ENCODE assay signal across 15 cellular contexts in genomic region chr7:76353744-76354143, GRCh38. TPM values are rescaled to one million over a fixed set of nuclear protein-coding genes. Genes with fewer than 3 reads are reported as not detected.
DNase-seq lines count a peak whose midpoint lies in the region; ATAC-seq, FAIRE-seq and TF ChIP-seq lines count a peak whose summit lies in the region.
"Had no signal": no experiment of that assay in that cellular context is flagged by ENCODE, and none has a peak within 500 bp of the region (broad histone marks: within the 10 kb centered on the region; RNA-seq: fewer than 3 reads in every experiment).

No MANE protein-coding gene starts in this region.

- RAD21 ChIA-PET in GM12878 (lab: Charles Lee; ENCODE audit: unreplicated experiment) = interaction anchor here (1.2 to 1.4 kb wide), 2 partner anchors 35 to 90 kb away, joined by 3 read pairs; no protein-coding TSS in a partner anchor

- peaks cover 24% of the 10 kb centered on the region for H3F3A ChIP-seq in GM23338 (replicated peaks; ENCODE audit: low read depth)

- H3K79me1 ChIP-seq in trophoblast cell (ENCODE audit: low read length) = peaks cover 9% of the 10 kb centered on the region

- H3K36me3 Mint-ChIP-seq in GM23338 (ENCODE audit: low read depth) = peaks cover 93% of the 10 kb centered on the region

- H3K27me3 ChIP-seq in GM23338 (ENCODE audit: insufficient read depth) = no peaks in the 10 kb centered on the region
- no peaks in the 10 kb centered on the region for H3K27me3 ChIP-seq in GM12878 (replicated peaks in 1 of 2; ENCODE audit: control insufficient read depth in 2 of 2, insufficient read depth in 2 of 2, low read length in 1 of 2)
- no peaks in the 10 kb centered on the region for H3K27me3 ChIP-seq in trophoblast cell (ENCODE audit: insufficient read depth, low read length)
- H3K27me3 ChIP-seq: SJSA1 had no signal

- H3K23ac ChIP-seq in trophoblast cell (ENCODE audit: low read length) = no peak overlapping the region

- 96% methylated on average over 5 of the region's 5 CpGs for WGBS in A549 (ENCODE audit: missing lambda C conversion rate)
- WGBS in GM12878 (ENCODE audit: insufficient coverage, insufficient replicate concordance, low lambda C conversion rate, missing lambda C conversion rate) = 87% methylated on average over 5 of the region's 5 CpGs
- no CpG with 5 or more reads among the region's 5 CpGs for WGBS in trophoblast cell (ENCODE audit: extremely low coverage, insufficient coverage, insufficient read length)

- H2BK12ac ChIP-seq in trophoblast cell (ENCODE audit: low read length) = no peak overlapping the region

- H2AFZ ChIP-seq in GM23338 (no peak overlapping the region), GM12878 (ENCODE audit: control insufficient read depth, low read depth, low read length) (no peak overlapping the region), trophoblast cell (ENCODE audit: insufficient read depth, low read length, poor library complexity) (no peak overlapping the region)

- no peak overlapping the region for H3K27ac ChIP-seq in A549
- peak overlapping the region; percentile 21; the same call in 1 of the 2 replicates for H3K27ac ChIP-seq in GM23338 (ENCODE audit: low read depth)
- H3K27ac ChIP-seq in GM12878 (ENCODE audit: control insufficient read depth, insufficient read depth) = no peak overlapping the region
- no peak overlapping the region for H3K27ac ChIP-seq in trophoblast cell (ENCODE audit: low read depth, low read length)
- H3K27ac ChIP-seq: SJSA1 had no signal

- TF ChIP-seq POLR2A in A549 (IDR thresholded peaks at IDR 0.05; ENCODE audit: low read length) (no peak), GM12878 (IDR thresholded peaks at IDR 0.05; ENCODE audit: low read depth, low read length) (no peak), GM12891 (IDR thresholded peaks at IDR 0.05; ENCODE audit: low read depth, low read length) (no peak)

- FAIRE-seq in A549 (lab: Jason Lieb, UNC) = no peak
- FAIRE-seq in GM12878 (lab: Jason Lieb, UNC) = no peak
- no peak for FAIRE-seq in GM12891 (lab: Jason Lieb, UNC)
- FAIRE-seq: GM19239, H54 had no signal

- H3K36me3 ChIP-seq in GM23338 (ENCODE audit: insufficient read depth) (peaks cover 34% of the 10 kb centered on the region), GM12878 (ENCODE audit: control insufficient read depth in 2 of 2, insufficient read depth in 2 of 2, low read length in 1 of 2) (peaks cover 2 to 29% of the 10 kb centered on the region in 2 experiments), trophoblast cell (ENCODE audit: control insufficient read depth in 1 of 2, insufficient read depth in 2 of 2, low read length in 2 of 2) (peaks cover 15 to 19% of the 10 kb centered on the region in 2 experiments)

- intact Hi-C loops in GM12878 (cut with micrococcal nuclease; ENCODE audit: unreplicated experiment) = no loop called here

- H2AK5ac ChIP-seq in trophoblast cell (ENCODE audit: low read length) = no peak overlapping the region

- POLR2A ChIA-PET in A549 (lab: Yijun Ruan, JAX) = no interaction called here
- POLR2A ChIA-PET in GM12878 (lab: Charles Lee) = no interaction called here

- H3K79me2 ChIP-seq in GM23338 (replicated peaks; ENCODE audit: insufficient read depth) (peaks cover 100% of the 10 kb centered on the region), GM12878 (ENCODE audit: control insufficient read depth, insufficient read depth, low read length) (peaks cover 96% of the 10 kb centered on the region), trophoblast cell (ENCODE audit: control insufficient read depth, insufficient read depth, low read length, poor library complexity) (peaks cover 32% of the 10 kb centered on the region)

- H3K4me2 ChIP-seq in A549 (no peak overlapping the region), GM23338 (0 out of 2 replicates have a peak overlapping the region, but pooled peaks have one; percentile 20), GM12878 (ENCODE audit: control insufficient read depth, insufficient read depth) (peak overlapping the region; percentile 47; the same call in 1 of the 2 replicates), trophoblast cell (ENCODE audit: low read length) (no peak overlapping the region)

- peaks cover 44% of the 10 kb centered on the region for H3K4me1 Mint-ChIP-seq in GM23338

- H4K12ac ChIP-seq in trophoblast cell (ENCODE audit: low read depth, low read length) = no peak overlapping the region

- CTCF ChIA-PET in A549 (lab: Yijun Ruan, JAX) (interaction anchor here (0.6 to 2.2 kb wide), 4 partner anchors 35 to 71 kb away, joined by 3 to 6 read pairs (median 3); no protein-coding TSS in a partner anchor), GM12878 (lab: Yijun Ruan, JAX) (interaction anchor here (0.6 to 2.6 kb wide), 3 partner anchors 22 to 1683 kb away, joined by 3 to 6 read pairs (median 5); no protein-coding TSS in a partner anchor)

- peaks cover 62% of the 10 kb centered on the region for H3K4me1 ChIP-seq in A549
- H3K4me1 ChIP-seq in GM23338 (ENCODE audit: insufficient read depth) = peaks cover 37% of the 10 kb centered on the region
- H3K4me1 ChIP-seq in GM12878 (ENCODE audit: control insufficient read depth, insufficient read depth, low read length) = 0 out of 2 replicates have a peak, but pooled peaks cover 3% of the 10 kb centered on the region
- H3K4me1 ChIP-seq in trophoblast cell (ENCODE audit: control insufficient read depth in 1 of 2, insufficient read depth in 2 of 2, low read length in 2 of 2) = peaks cover 4 to 5% of the 10 kb centered on the region in 2 experiments

- TF ChIP-seq CTCF in A549 (IDR thresholded peaks at IDR 0.05) (no peak), GM23338 (conservative IDR thresholded peaks at IDR 0.05; ENCODE audit: low read depth in 2 of 2) (no peak), GM12878 (IDR thresholded peaks at IDR 0.05 in 2 of 3, conservative IDR thresholded peaks at IDR 0.05 in 1 of 3; ENCODE audit: control insufficient read depth in 2 of 3, extremely low read depth in 1 of 3, insufficient read depth in 1 of 3, low read depth in 3 of 3, low read length in 3 of 3) (no peak)

- in situ Hi-C loops in GM12878 (cut with MboI) = no loop called here

- H2BK120ac ChIP-seq in trophoblast cell (ENCODE audit: insufficient read depth, low read length, poor library complexity) = no peak overlapping the region

- no TSS peak for BruUV-seq in GM12878 (replicated peaks; lab: Mats Ljungman, UMichigan)

- no peak overlapping the region for H3K18ac ChIP-seq in trophoblast cell (ENCODE audit: low read length)

- no peak for DNase-seq in A549 (ENCODE audit: low read depth in 1 of 2, low spot score in 1 of 2)
- no peak for DNase-seq in GM23338 (ENCODE audit: low spot score)
- no peak for DNase-seq in GM12878 (ENCODE audit: low read depth, low spot score)
- DNase-seq in trophoblast cell = no peak
- no peak for DNase-seq in NCI-H1105 treated with DMSO at 0.1 percent for 48 hours (lab: John Stamatoyannopoulos, UW)
- no peak for DNase-seq in GM12891 (ENCODE audit: insufficient read length, low spot score)
- no peak for DNase-seq in NCI-H2196 (lab: John Stamatoyannopoulos, UW; ENCODE audit: unreplicated experiment)
- DNase-seq: Caco-2, IMR-90, Kasumi-1, NCI-H187 treated with DMSO at 0.1 percent for 48 hours, NCI-H526 treated with DMSO at 0.1 percent for 48 hours had no signal

- no peak overlapping the region for H4K91ac ChIP-seq in trophoblast cell (ENCODE audit: low read depth, low read length)

- SMC1A ChIA-PET in GM12878 (lab: Charles Lee; ENCODE audit: uncharacterized antibody, unreplicated experiment) = interaction anchor here (1.1 to 1.3 kb wide), 2 partner anchors 35 to 36 kb away, joined by 4 read pairs; no protein-coding TSS in a partner anchor

- ATAC-seq in A549 (no peak), GM23338 (no peak), GM12878 (no peak)

- peaks cover 86% of the 10 kb centered on the region for H4K20me1 ChIP-seq in GM23338 (replicated peaks; ENCODE audit: insufficient read depth)
- peaks cover 10% of the 10 kb centered on the region for H4K20me1 ChIP-seq in GM12878 (ENCODE audit: control insufficient read depth, insufficient read depth)

- H3K4me3 ChIP-seq in A549 (no peak overlapping the region), GM23338 (no peak overlapping the region), GM12878 (peak overlapping the region; percentile 2; the same call in 1 of the 2 replicates), trophoblast cell (ENCODE audit: low read depth, low read length) (no peak overlapping the region)
- H3K4me3 ChIP-seq: SJSA1 had no signal

- H3K4me3 Mint-ChIP-seq in GM23338 = 0 out of 3 replicates have a peak overlapping the region, but pooled peaks have one; percentile 16

- no peak overlapping the region for H3K14ac ChIP-seq in trophoblast cell (ENCODE audit: low read length)

- H3K27ac Mint-ChIP-seq in GM23338 = no peak overlapping the region

- TF ChIP-seq EP300 in A549 (IDR thresholded peaks at IDR 0.05) (no peak), GM12878 (IDR thresholded peaks at IDR 0.05; ENCODE audit: borderline replicate concordance in 1 of 2, control insufficient read depth in 1 of 2, low read depth in 2 of 2, low read length in 2 of 2) (no peak)

- peaks cover 6% of the 10 kb centered on the region; the same call in 1 of the 3 replicates for H3K9me3 Mint-ChIP-seq in GM23338

- no peak overlapping the region for H2BK5ac ChIP-seq in trophoblast cell (ENCODE audit: low read depth, low read length, poor library complexity)

- peak overlapping the region; percentile 100 for H3K4ac ChIP-seq in trophoblast cell (ENCODE audit: low read depth, low read length)

- no peak overlapping the region for H4K8ac ChIP-seq in trophoblast cell (ENCODE audit: low read depth, low read length)

- TF ChIP-seq RAD21 in A549 (conservative IDR thresholded peaks at IDR 0.05 in 1 of 2, IDR thresholded peaks at IDR 0.05 in 1 of 2) = no peak
- TF ChIP-seq RAD21 in GM12878 (IDR thresholded peaks at IDR 0.05; ENCODE audit: insufficient read depth, low read depth, low read length) = no peak

- H3K9ac ChIP-seq in GM12878 (ENCODE audit: control insufficient read depth, insufficient read depth, low read length) (no peak overlapping the region), trophoblast cell (ENCODE audit: low read length) (no peak overlapping the region)

- H3K27me3 Mint-ChIP-seq in GM23338 (ENCODE audit: insufficient read depth, low read depth, poor library complexity) = peaks cover 16% of the 10 kb centered on the region

- H3K9me3 ChIP-seq in A549 (no peaks in the 10 kb centered on the region), GM12878 (replicated peaks; ENCODE audit: control insufficient read depth, insufficient read depth, low read length) (peaks cover 2% of the 10 kb centered on the region; the same call in 2 of the 3 replicates), trophoblast cell (ENCODE audit: insufficient read depth, low read depth, low read length) (no peaks in the 10 kb centered on the region)
- H3K9me3 ChIP-seq: Caco-2, SJSA1 had no signal

- H3K9me2 ChIP-seq in GM23338 (ENCODE audit: insufficient read depth) = no peaks in the 10 kb centered on the region

RNA-seq across cellular contexts. Expression of gene YWHAG, which starts 5.0 kb away (rescaled TPM):
- polyA plus RNA-seq in A549 (2011; rRNA removed) = 140 and 141 TPM in 2 replicates
- polyA plus RNA-seq in A549 (2012; cell fraction: cytosol; rRNA removed) = 45.1 and 50.9 TPM in 2 replicates
- polyA plus RNA-seq in A549 (2012; cell fraction: nucleus; rRNA removed) = 40.3 and 49.7 TPM in 2 replicates
- polyA plus RNA-seq in A549 (2017; fragmentation: RNase III; extraction: RNeasy Plus Mini Kit Qiagen cat#74134 plus additional on column Dnase treatment) = 295 to 306 TPM (median 302 TPM) in 3 replicates
- polyA minus RNA-seq in A549 (2011; rRNA and poly(A)+ RNA removed) = 131 and 145 TPM in 2 replicates
- total RNA-seq in GM23338 (2014; rRNA removed; shearing (Covaris generic)) = 179 and 180 TPM in 2 replicates
- polyA plus RNA-seq in GM23338 (2016; fragmentation: Nextera tagmentation; extraction: Ambion mirVana) = 82.2 and 97.0 TPM in 2 replicates
- total RNA-seq in GM12878 (2013; cell fraction: nucleolus; rRNA removed) = 36.7 and 39.5 TPM in 2 replicates
- total RNA-seq in GM12878 (2014; rRNA removed) = 26.0 and 26.4 TPM in 2 replicates
- 77.4 and 79.7 TPM in 2 replicates for total RNA-seq in GM12878 (2014; rRNA removed; fragmentation: Illumina TruSeq; extraction: Trizol)
- total RNA-seq in GM12878 (2021) = 153 and 157 TPM in 2 replicates
- polyA plus RNA-seq in GM12878 (2011; ENCODE audit: low read depth) = 37.6 TPM
- 59.6 and 75.1 TPM in 2 replicates for polyA plus RNA-seq in GM12878 (2011; rRNA removed)
- 34.2 and 44.7 TPM in 2 replicates for polyA plus RNA-seq in GM12878 (2011; cell fraction: cytosol; rRNA removed)
- 25.0 and 40.2 TPM in 2 replicates for polyA plus RNA-seq in GM12878 (2011; cell fraction: nucleus; rRNA removed)
- polyA plus RNA-seq in GM12878 (2012) = 86.1 and 86.2 TPM in 2 replicates
- polyA plus RNA-seq in GM12878 (2014; fragmentation: Illumina TruSeq; extraction: Trizol) = 125 and 130 TPM in 2 replicates
- 10 to 100 TPM; 20.2 to 27.2 TPM for polyA plus RNA-seq in GM12878 (2014; fragmentation: Nextera tagmentation; extraction: Ambion mirVana)
- polyA plus RNA-seq in GM12878 (2014; rRNA removed) = 55.4 and 61.8 TPM in 2 replicates
- polyA plus RNA-seq in GM12878 (2016; fragmentation: Nextera tagmentation; extraction: Ambion mirVana) = 10 to 100 TPM; 24.3 to 26.1 TPM
- polyA minus RNA-seq in GM12878 (2011; rRNA and poly(A)+ RNA removed) = 60.4 and 89.3 TPM in 2 replicates
- 48.9 and 52.5 TPM in 2 replicates for polyA minus RNA-seq in GM12878 (2011; cell fraction: cytosol; rRNA and poly(A)+ RNA removed)
- polyA minus RNA-seq in GM12878 (2011; cell fraction: nucleus; rRNA and poly(A)+ RNA removed) = 11.5 and 21.3 TPM in 2 replicates
- polyA plus RNA-seq in trophoblast cell (2013) = 95.3 and 99.5 TPM in 2 replicates
- 72.3 TPM for polyA plus RNA-seq in GM12891 (2012; ENCODE audit: low read depth, missing spikeins)

RNA-seq across cellular contexts. Expression of gene HSPB1, which starts 51.3 kb away (rescaled TPM):
- polyA plus RNA-seq in A549 (2011; rRNA removed) (185 and 209 TPM in 2 replicates), A549 (2017; fragmentation: RNase III; extraction: RNeasy Plus Mini Kit Qiagen cat#74134 plus additional on column Dnase treatment) (547 to 666 TPM (median 620 TPM) in 3 replicates), GM23338 (2016; fragmentation: Nextera tagmentation; extraction: Ambion mirVana) (437 and 458 TPM in 2 replicates), GM12878 (2011; rRNA removed) (10.4 and 67.5 TPM in 2 replicates), GM12878 (2014; fragmentation: Illumina TruSeq; extraction: Trizol) (1.4 and 41.6 TPM in 2 replicates), GM12878 (2014; fragmentation: Nextera tagmentation; extraction: Ambion mirVana) (10 to 100 TPM; 13.7 to 56.5 TPM), GM12878 (2014; rRNA removed) (134 and 182 TPM in 2 replicates), GM12878 (2016; fragmentation: Nextera tagmentation; extraction: Ambion mirVana) (100 to 1,000 TPM; 279 to 297 TPM)
- polyA plus RNA-seq in A549 (2012; cell fraction: cytosol; rRNA removed) = 1,409 and 1,648 TPM in 2 replicates
- polyA plus RNA-seq in A549 (2012; cell fraction: nucleus; rRNA removed) = 1,259 and 1,748 TPM in 2 replicates
- polyA minus RNA-seq in A549 (2011; rRNA and poly(A)+ RNA removed) = 41.9 and 74.6 TPM in 2 replicates
- 47.5 and 48.1 TPM in 2 replicates for total RNA-seq in GM23338 (2014; rRNA removed; shearing (Covaris generic))
- total RNA-seq in GM12878 (2013; cell fraction: nucleolus; rRNA removed) = 21.2 and 22.1 TPM in 2 replicates
- total RNA-seq in GM12878 (2014; rRNA removed) (31.9 and 47.8 TPM in 2 replicates), GM12878 (2014; rRNA removed; fragmentation: Illumina TruSeq; extraction: Trizol) (35.4 and 41.2 TPM in 2 replicates), GM12878 (2021) (181 and 189 TPM in 2 replicates)
- 50.0 TPM for polyA plus RNA-seq in GM12878 (2011; ENCODE audit: low read depth)
- 139 and 153 TPM in 2 replicates for polyA plus RNA-seq in GM12878 (2011; cell fraction: cytosol; rRNA removed)
- polyA plus RNA-seq in GM12878 (2011; cell fraction: nucleus; rRNA removed) = 127 and 155 TPM in 2 replicates
- 172 and 210 TPM in 2 replicates for polyA plus RNA-seq in GM12878 (2012)
- 15.6 and 24.8 TPM in 2 replicates for polyA minus RNA-seq in GM12878 (2011; rRNA and poly(A)+ RNA removed)
- 42.6 and 53.3 TPM in 2 replicates for polyA minus RNA-seq in GM12878 (2011; cell fraction: cytosol; rRNA and poly(A)+ RNA removed)
- 21.4 and 37.5 TPM in 2 replicates for polyA minus RNA-seq in GM12878 (2011; cell fraction: nucleus; rRNA and poly(A)+ RNA removed)
- polyA plus RNA-seq in trophoblast cell (2013) = 1,533 and 1,664 TPM in 2 replicates
- 320 TPM for polyA plus RNA-seq in GM12891 (2012; ENCODE audit: low read depth, missing spikeins)

RNA-seq across cellular contexts. Expression of gene SSC4D, which starts 55.8 kb away (rescaled TPM):
- polyA plus RNA-seq in A549 (2011; rRNA removed) (0.45 and 0.91 TPM in 2 replicates), A549 (2017; fragmentation: RNase III; extraction: RNeasy Plus Mini Kit Qiagen cat#74134 plus additional on column Dnase treatment) (0.79 to 1.0 TPM (median 1.0 TPM) in 3 replicates), GM23338 (2016; fragmentation: Nextera tagmentation; extraction: Ambion mirVana) (4.9 and 9.7 TPM in 2 replicates), GM12878 (2011; rRNA removed) (0.24 TPM in 2 replicates), GM12878 (2014; fragmentation: Illumina TruSeq; extraction: Trizol) (0.21 and 0.25 TPM in 2 replicates), GM12878 (2014; fragmentation: Nextera tagmentation; extraction: Ambion mirVana) (under 1 TPM in 1 of 2 experiments, not detected in 1; 0.11 TPM), GM12878 (2014; rRNA removed) (0.08 and 0.29 TPM in 2 replicates), GM12878 (2016; fragmentation: Nextera tagmentation; extraction: Ambion mirVana) (under 1 TPM; 0.63 to 0.79 TPM)
- polyA plus RNA-seq in A549 (2012; cell fraction: cytosol; rRNA removed) = 1.1 and 1.4 TPM in 2 replicates
- 1.7 and 2.3 TPM in 2 replicates for polyA plus RNA-seq in A549 (2012; cell fraction: nucleus; rRNA removed)
- polyA minus RNA-seq in A549 (2011; rRNA and poly(A)+ RNA removed) = 0.66 and 0.92 TPM in 2 replicates
- 11.4 and 12.7 TPM in 2 replicates for total RNA-seq in GM23338 (2014; rRNA removed; shearing (Covaris generic))
- 0.33 TPM in 1 of 2 replicates, not detected in the other for total RNA-seq in GM12878 (2013; cell fraction: nucleolus; rRNA removed)
- total RNA-seq in GM12878 (2014; rRNA removed) (0.34 and 0.65 TPM in 2 replicates), GM12878 (2014; rRNA removed; fragmentation: Illumina TruSeq; extraction: Trizol) (0.14 and 0.18 TPM in 2 replicates), GM12878 (2021) (0.41 and 0.72 TPM in 2 replicates)
- not detected for polyA plus RNA-seq in GM12878 (2011; ENCODE audit: low read depth)
- 0.51 and 0.57 TPM in 2 replicates for polyA plus RNA-seq in GM12878 (2011; cell fraction: cytosol; rRNA removed)
- polyA plus RNA-seq in GM12878 (2011; cell fraction: nucleus; rRNA removed) = 0.15 and 0.18 TPM in 2 replicates
- 0.18 and 0.39 TPM in 2 replicates for polyA plus RNA-seq in GM12878 (2012)
- 0.37 and 0.52 TPM in 2 replicates for polyA minus RNA-seq in GM12878 (2011; rRNA and poly(A)+ RNA removed)
- not detected in 2 replicates for polyA minus RNA-seq in GM12878 (2011; cell fraction: cytosol; rRNA and poly(A)+ RNA removed)
- polyA minus RNA-seq in GM12878 (2011; cell fraction: nucleus; rRNA and poly(A)+ RNA removed) = not detected in 2 replicates
- 7.1 and 7.7 TPM in 2 replicates for polyA plus RNA-seq in trophoblast cell (2013)
- polyA plus RNA-seq in GM12891 (2012; ENCODE audit: low read depth, missing spikeins) = 0.41 TPM

Comparison
In these comparisons a context has a peak if more than half of its experiments do, and no peak if none do; other contexts are left out.
1. H3K4me2 ChIP-seq: peak in GM23338 (single experiment) and GM12878 (single experiment); none in A549 (single experiment) and trophoblast cell (single experiment).
2. Of the 24 proteins assayed by ChIP-seq in both GM12878 and A549: peak only in GM12878: none; only in A549: POLR2AphosphoS2; in both: none; in neither: 23.